ENCODE assay signal across 8 cellular contexts in genomic region chr17:42016411-42016831, GRCh38. TPM values are rescaled to one million over a fixed set of nuclear protein-coding genes. Genes with fewer than 3 reads are reported as not detected.
DNase-seq lines count a peak whose midpoint lies in the region; ATAC-seq and TF ChIP-seq lines count a peak whose summit lies in the region.

No MANE protein-coding gene starts in this region.

- peak overlapping the region; percentile 86 to 96 for H3K27ac ChIP-seq in coronary artery

- DNase-seq in DMS79 treated with DMSO at 0.1 percent for 48 hours (lab: John Stamatoyannopoulos, UW) (peak; percentile 52), DMS79 (lab: John Stamatoyannopoulos, UW) (no peak), RPMI7951 (ENCODE audit: low read depth) (peak; percentile 4), coronary artery (ENCODE audit: low spot score) (no peak), mucosa of descending colon (peak in 1 of 3 donors; percentile 45), retina (no peak)

- TF ChIP-seq CTCF in coronary artery (IDR thresholded peaks at IDR 0.05), result no peak
- no peak for TF ChIP-seq CTCF in mucosa of descending colon (IDR thresholded peaks at IDR 0.05)

- ATAC-seq in mucosa of descending colon (peak; percentile 6), GM18870 (IDR thresholded peaks at IDR 0.05; ENCODE audit: unreplicated experiment) (no peak), GM18505 (IDR thresholded peaks at IDR 0.05; ENCODE audit: unreplicated experiment) (no peak)

- H3K4me1 ChIP-seq in mucosa of descending colon (ENCODE audit: low read depth), result peaks cover 36% of the 10 kb centered on the region

- H3K9me3 ChIP-seq in mucosa of descending colon, result no peaks in the 10 kb centered on the region

- no peak for TF ChIP-seq POLR2A in GM18505 (IDR thresholded peaks at IDR 0.05; ENCODE audit: borderline replicate concordance, extremely low read depth, insufficient read depth, insufficient read length)

- H3K36me3 ChIP-seq in mucosa of descending colon (ENCODE audit: low read depth), result no peaks in the 10 kb centered on the region

- intact Hi-C loops in mucosa of descending colon (cut with DNase I, micrococcal nuclease), result no loop called here

- H3K4me3 ChIP-seq in coronary artery, result peak overlapping the region; percentile 97
- H3K4me3 ChIP-seq in mucosa of descending colon, result peak overlapping the region; percentile 72

RNA-seq across cellular contexts. Expression of gene DNAJC7, which starts 0.8 kb away (rescaled TPM):
- 63.1 and 65.7 TPM in 2 replicates for total RNA-seq in RPMI7951 (2014; rRNA removed; shearing (Covaris generic))
- 100 to 1,000 TPM in 1 of 3 donors, 10 to 100 TPM in 2; 80.6 to 108 (median 86.7) TPM for total RNA-seq in mucosa of descending colon

RNA-seq across cellular contexts. Expression of gene NKIRAS2, which starts 3.5 kb away (rescaled TPM):
- total RNA-seq in RPMI7951 (2014; rRNA removed; shearing (Covaris generic)), result 36.2 and 38.0 TPM in 2 replicates
- 10 to 100 TPM; 29.5 to 34.9 (median 31.1) TPM for total RNA-seq in mucosa of descending colon

RNA-seq across cellular contexts. Expression of gene C17orf113, which starts 34.0 kb away (rescaled TPM):
- 0.10 and 0.24 TPM in 2 replicates for total RNA-seq in RPMI7951 (2014; rRNA removed; shearing (Covaris generic))
- 1 to 10 TPM; 1.2 to 3.8 (median 2.0) TPM for total RNA-seq in mucosa of descending colon

RNA-seq across cellular contexts. Expression of gene CNP, which starts 49.8 kb away (rescaled TPM):
- total RNA-seq in RPMI7951 (2014; rRNA removed; shearing (Covaris generic)), result 37.8 and 43.9 TPM in 2 replicates
- total RNA-seq in mucosa of descending colon, result 10 to 100 TPM; 44.1 to 88.0 (median 51.6) TPM

Comparison
In these comparisons a context has a peak if more than half of its experiments do, and no peak if none do; other contexts are left out.
1. DNase-seq: peak in DMS79 treated with DMSO at 0.1 percent for 48 hours (single experiment) and RPMI7951 (single experiment); none in DMS79 (single experiment), coronary artery (single experiment) and retina (single experiment).